8 cellular contexts compared by ENCODE assay signal in genomic region chr15:50354838-50355611, GRCh38. TPM values are rescaled to one million over a fixed set of nuclear protein-coding genes. Genes with fewer than 3 reads are reported as not detected.
DNase-seq lines count a peak whose midpoint lies in the region; ATAC-seq, FAIRE-seq and TF ChIP-seq lines count a peak whose summit lies in the region.

TSS of gene GABPB1 (minus strand) at chr15:50355198. CDS start at chr15:50309798, 45,400 bp downstream.

- dilution Hi-C loops in endothelial cell of umbilical vein (cut with MboI; ENCODE audit: extremely low pct_ligation_motif_present, low sequenced_read_pairs) = no loop called here

- H3K79me2 ChIP-seq in OCI-LY3 (ENCODE audit: low read length) (peaks cover 83% of the 10 kb centered on the region), endothelial cell of umbilical vein (ENCODE audit: control insufficient read depth, insufficient read depth, low read length) (peaks cover 72% of the 10 kb centered on the region)

- no peaks in the 10 kb centered on the region for H3K27me3 ChIP-seq in HUES64 (ENCODE audit: insufficient read depth, low read length)
- no peaks in the 10 kb centered on the region for H3K27me3 ChIP-seq in OCI-LY3 (ENCODE audit: low read depth, low read length)
- H3K27me3 ChIP-seq in endothelial cell of umbilical vein (ENCODE audit: control insufficient read depth in 2 of 2, insufficient read depth in 2 of 2, low read length in 2 of 2) = no peaks in the 10 kb centered on the region

- BruUV-seq in endothelial cell of umbilical vein (replicated peaks; lab: Mats Ljungman, UMichigan) = no TSS peak

- TF ChIP-seq CTCF in OCI-LY3 (IDR thresholded peaks at IDR 0.05; ENCODE audit: low read depth, low read length) = no peak
- no peak for TF ChIP-seq CTCF in endothelial cell of umbilical vein (IDR thresholded peaks at IDR 0.05; ENCODE audit: extremely low read depth in 1 of 2, insufficient read depth in 1 of 2, low read depth in 1 of 2, low read length in 2 of 2)

- POLR2A ChIA-PET in endothelial cell of umbilical vein (lab: Charles Lee) = interaction anchor here (1.2 to 1.5 kb wide), 3 partner anchors 9 to 69 kb away, joined by 3 to 12 read pairs (median 5); partner anchors contain the start of gene USP8

- H4K20me1 ChIP-seq in OCI-LY3 (ENCODE audit: insufficient read depth, low read length) (peaks cover 27% of the 10 kb centered on the region), endothelial cell of umbilical vein (replicated peaks; ENCODE audit: control insufficient read depth, extremely low read depth, insufficient read depth, low read length) (peaks cover 2% of the 10 kb centered on the region)

- H3K9me3 ChIP-seq in HUES64 (ENCODE audit: insufficient read depth, low read depth, low read length) = no peaks in the 10 kb centered on the region
- H3K9me3 ChIP-seq in OCI-LY3 (ENCODE audit: insufficient read depth, low read length) = no peaks in the 10 kb centered on the region
- no peaks in the 10 kb centered on the region for H3K9me3 ChIP-seq in endothelial cell of umbilical vein (replicated peaks; ENCODE audit: control insufficient read depth, insufficient read depth, low read length)

- peak within 1 kb of the TSS; percentile 70 for H3K4me2 ChIP-seq in OCI-LY3 (ENCODE audit: low read length)
- peak within 1 kb of the TSS; percentile 100 for H3K4me2 ChIP-seq in endothelial cell of umbilical vein (ENCODE audit: insufficient read depth, low read length)

- H3K4me3 ChIP-seq in HUES64 (ENCODE audit: low read length) = peak within 1 kb of the TSS; percentile 91
- peak within 1 kb of the TSS; percentile 96 for H3K4me3 ChIP-seq in OCI-LY3 (ENCODE audit: low read length)
- H3K4me3 ChIP-seq in endothelial cell of umbilical vein (replicated peaks in 1 of 3; ENCODE audit: insufficient read depth in 1 of 3, low read depth in 1 of 3, low read length in 3 of 3) = peak within 1 kb of the TSS; percentile 69 to 97 (median 79)

- CTCF ChIA-PET in endothelial cell of umbilical vein (lab: Charles Lee) = interaction anchor here (0.6 to 1.3 kb wide), 2 partner anchors 39 to 151 kb away, joined by 3 to 5 read pairs; no protein-coding TSS in a partner anchor

- TF ChIP-seq POLR2A in endothelial cell of umbilical vein (IDR thresholded peaks at IDR 0.05; ENCODE audit: low read depth, low read length) = peak; percentile 48

- FAIRE-seq in endothelial cell of umbilical vein (lab: Jason Lieb, UNC) = peak; percentile 66

- no peaks in the 10 kb centered on the region for H3K9me1 ChIP-seq in endothelial cell of umbilical vein (replicated peaks; ENCODE audit: control insufficient read depth, extremely low read depth, insufficient read depth, low read length)

- peaks cover 31% of the 10 kb centered on the region for H3K36me3 ChIP-seq in HUES64 (ENCODE audit: insufficient read depth, low read length)
- peaks cover 31% of the 10 kb centered on the region for H3K36me3 ChIP-seq in OCI-LY3 (replicated peaks; ENCODE audit: low read depth, low read length)
- no peaks in the 10 kb centered on the region for H3K36me3 ChIP-seq in endothelial cell of umbilical vein (ENCODE audit: control insufficient read depth in 2 of 2, extremely low read depth in 1 of 2, insufficient read depth in 2 of 2, low read length in 2 of 2)

- intact Hi-C loops in endothelial cell of umbilical vein (cut with micrococcal nuclease) = loop anchor here (1.0 to 10.0 kb wide), 6 partner anchors 69 to 1480 kb away; partner anchors contain the start of genes AP4E1, EID1, SPPL2A and TNFAIP8L3

- WGBS in HUES64 = under 1% methylated on average over 66 of the region's 69 CpGs

- H2AFZ ChIP-seq in OCI-LY3 (ENCODE audit: low read depth, low read length) (peak within 1 kb of the TSS; percentile 88), endothelial cell of umbilical vein (ENCODE audit: low read depth, low read length) (peak within 1 kb of the TSS; percentile 81)

- DNase-seq in CMK (ENCODE audit: low read depth) (peak; percentile 81), activated T-cell treated with anti-CD3 and anti-CD28 coated beads for 1 hour (ENCODE audit: low read depth) (peak; percentile 74), endothelial cell of umbilical vein (ENCODE audit: low read depth, low spot score) (peak; percentile 93), middle frontal gyrus (ENCODE audit: extremely low spot score, low spot score) (peak; percentile 74)
- peak; percentile 73 to 78 for DNase-seq in stimulated activated CD8-positive, alpha-beta memory T cell treated with anti-CD3 and anti-CD28 coated beads, Interleukin-2, amount 100 ng/mL, for 1 hour (ENCODE audit: low read depth in 2 of 2)

- H3K4me1 ChIP-seq in HUES64 (ENCODE audit: insufficient read depth, low read length) = peaks cover 23% of the 10 kb centered on the region
- peaks cover 31% of the 10 kb centered on the region for H3K4me1 ChIP-seq in OCI-LY3 (ENCODE audit: low read length)
- H3K4me1 ChIP-seq in endothelial cell of umbilical vein (ENCODE audit: control insufficient read depth, extremely low read depth, insufficient read depth, low read length) = peaks cover 36% of the 10 kb centered on the region

- ATAC-seq in GM21381 (IDR thresholded peaks at IDR 0.05; ENCODE audit: unreplicated experiment) = peak; percentile 44

- H3K9ac ChIP-seq in HUES64 (ENCODE audit: low read depth, low read length) = peak within 1 kb of the TSS; percentile 99
- H3K9ac ChIP-seq in OCI-LY3 (ENCODE audit: low read length) = peak within 1 kb of the TSS; percentile 97
- H3K9ac ChIP-seq in endothelial cell of umbilical vein (replicated peaks; ENCODE audit: extremely low read depth, insufficient read depth, low read length) = peak within 1 kb of the TSS; percentile 99

- H3K27ac ChIP-seq in HUES64 (ENCODE audit: low read depth, low read length) (peak within 1 kb of the TSS; percentile 95), OCI-LY3 (ENCODE audit: low read length) (peak within 1 kb of the TSS; percentile 88), endothelial cell of umbilical vein (ENCODE audit: insufficient read depth, low read depth, low read length) (peak within 1 kb of the TSS; percentile 98)

TF ChIP-seq in endothelial cell of umbilical vein, 7 proteins besides CTCF, POLR2A, EP300 and RAD21:
- TF ChIP-seq FOS (IDR thresholded peaks at IDR 0.05; ENCODE audit: borderline replicate concordance, insufficient read depth, low read length) = peak; percentile 57
- peak; percentile 84 for TF ChIP-seq MAX (IDR thresholded peaks at IDR 0.05; ENCODE audit: insufficient read depth, insufficient read length)
- peak; percentile 83 for TF ChIP-seq POLR2AphosphoS5 (IDR thresholded peaks at IDR 0.05; ENCODE audit: insufficient read depth, low read depth, low read length)
- TF ChIP-seq GATA2 (IDR thresholded peaks at IDR 0.05; ENCODE audit: insufficient read depth, insufficient read length, low read depth, low read length) = peak; percentile 9
- TF ChIP-seq EZH2 (IDR thresholded peaks at IDR 0.05; ENCODE audit: borderline replicate concordance, low read depth, low read length, severe bottlenecking) = no peak
- no peak for TF ChIP-seq JUN (IDR thresholded peaks at IDR 0.05; ENCODE audit: borderline replicate concordance, insufficient read depth, insufficient read length, low read depth)
- TF ChIP-seq MYC (IDR thresholded peaks at IDR 0.05; ENCODE audit: low read depth, low read length) = peak; percentile 99

RNA-seq across cellular contexts. Expression of gene GABPB1, which starts in this region (rescaled TPM):
- polyA plus RNA-seq in HUES64 (2013, experiment 1 of 2) = 30.0 TPM
- polyA plus RNA-seq in HUES64 (2013, experiment 2 of 2) = 29.9 TPM
- total RNA-seq in endothelial cell of umbilical vein = 57.8 and 59.7 TPM in 2 replicates
- polyA plus RNA-seq in endothelial cell of umbilical vein = 39.7 and 42.3 TPM in 2 replicates
- 48.0 and 55.2 TPM in 2 replicates for polyA plus RNA-seq in endothelial cell of umbilical vein (2011; cell fraction: cytosol; rRNA removed)
- polyA plus RNA-seq in endothelial cell of umbilical vein (2011; cell fraction: nucleus; rRNA removed) = 56.5 and 67.4 TPM in 2 replicates
- polyA plus RNA-seq in endothelial cell of umbilical vein (2012) = 36.9 and 44.5 TPM in 2 replicates
- polyA minus RNA-seq in endothelial cell of umbilical vein = 86.2 and 96.7 TPM in 2 replicates
- polyA minus RNA-seq in endothelial cell of umbilical vein (2011; cell fraction: cytosol; rRNA and poly(A)+ RNA removed) = 24.8 TPM
- polyA minus RNA-seq in endothelial cell of umbilical vein (2011; cell fraction: nucleus; rRNA and poly(A)+ RNA removed) = 44.1 and 52.9 TPM in 2 replicates

Comparison
In these comparisons a context has a peak if more than half of its experiments do, and no peak if none do; other contexts are left out.
1. Peak in every context shown above with its lines: DNase-seq, ATAC-seq, H3K4me3 ChIP-seq and H3K27ac ChIP-seq.